Comparison of ENCODE assay signal across 2 cellular contexts in the genomic region with DNA sequence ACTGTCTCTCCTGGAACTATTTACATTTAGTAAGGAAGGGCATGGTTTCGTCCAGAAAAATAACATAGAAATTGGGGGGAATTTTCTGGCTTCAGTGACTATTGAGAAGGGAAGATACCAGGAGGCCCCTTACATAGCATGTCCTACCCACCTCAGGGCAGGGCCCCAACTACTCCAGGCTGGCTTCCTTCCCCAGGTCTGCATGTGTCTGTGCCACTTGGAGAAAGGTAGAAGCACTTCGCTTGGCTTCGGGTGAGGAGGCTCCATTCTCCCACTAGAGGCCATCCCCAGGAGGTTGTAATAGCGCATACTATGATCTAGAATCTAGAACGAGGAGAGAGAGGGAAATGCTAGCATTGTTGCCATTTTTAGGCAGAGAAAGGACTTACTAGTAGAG.
TF ChIP-seq lines count a peak whose summit lies in the region.

No MANE protein-coding gene starts in this region.

TF ChIP-seq in HepG2, 621 proteins besides CTCF, POLR2A, EP300 and RAD21:
- TF ChIP-seq ZNF713 (CRISPR knock-in tag; IDR thresholded peaks at IDR 0.05) (no peak), NFYB (CRISPR knock-in tag; IDR thresholded peaks at IDR 0.05) (no peak), MTF1 (CRISPR knock-in tag; IDR thresholded peaks at IDR 0.05) (no peak), DMTF1 (CRISPR knock-in tag; IDR thresholded peaks at IDR 0.05) (no peak), KDM6A (CRISPR knock-in tag; IDR thresholded peaks at IDR 0.05; ENCODE audit: low read depth) (no peak), ZZZ3 (CRISPR knock-in tag; IDR thresholded peaks at IDR 0.05; ENCODE audit: borderline replicate concordance) (no peak), NAIF1 (CRISPR knock-in tag; IDR thresholded peaks at IDR 0.05; ENCODE audit: borderline replicate concordance) (no peak)
- TF ChIP-seq, protein P1, sequence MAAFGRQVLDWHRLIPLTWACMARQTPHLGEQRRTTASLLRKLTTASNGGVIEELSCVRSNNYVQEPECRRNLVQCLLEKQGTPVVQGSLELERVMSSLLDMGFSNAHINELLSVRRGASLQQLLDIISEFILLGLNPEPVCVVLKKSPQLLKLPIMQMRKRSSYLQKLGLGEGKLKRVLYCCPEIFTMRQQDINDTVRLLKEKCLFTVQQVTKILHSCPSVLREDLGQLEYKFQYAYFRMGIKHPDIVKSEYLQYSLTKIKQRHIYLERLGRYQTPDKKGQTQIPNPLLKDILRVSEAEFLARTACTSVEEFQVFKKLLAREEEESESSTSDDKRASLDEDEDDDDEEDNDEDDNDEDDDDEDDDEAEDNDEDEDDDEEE (CRISPR knock-in tag; IDR thresholded peaks at IDR 0.05): no peak

TF ChIP-seq in GM12878, 131 proteins besides CTCF, POLR2A, EP300 and RAD21:
- TF ChIP-seq BCL11A (IDR thresholded peaks at IDR 0.05; ENCODE audit: low read depth, low read length) (no peak), MEF2B (IDR thresholded peaks at IDR 0.05; ENCODE audit: partially characterized antibody, poor library complexity, severe bottlenecking) (no peak), ZZZ3 (IDR thresholded peaks at IDR 0.05; ENCODE audit: control insufficient read depth, insufficient read length, low read depth) (no peak), TAF1 (IDR thresholded peaks at IDR 0.05; ENCODE audit: borderline replicate concordance, low read depth, low read length) (no peak), KDM1A (IDR thresholded peaks at IDR 0.05; ENCODE audit: borderline replicate concordance) (no peak), YBX1 (IDR thresholded peaks at IDR 0.05) (no peak), ETV6 (conservative IDR thresholded peaks at IDR 0.05 in 1 of 2, IDR thresholded peaks at IDR 0.05 in 1 of 2; ENCODE audit: borderline replicate concordance in 1 of 2, low read depth in 1 of 2) (no peak), PAX8 (IDR thresholded peaks at IDR 0.05) (no peak), MTA3 (IDR thresholded peaks at IDR 0.05; ENCODE audit: borderline replicate concordance, low read length) (no peak), CUX1 (IDR thresholded peaks at IDR 0.05; ENCODE audit: insufficient replicate concordance, low read depth, low read length) (no peak), RELB (IDR thresholded peaks at IDR 0.05; ENCODE audit: low read depth) (no peak), FOXM1 (IDR thresholded peaks at IDR 0.05; ENCODE audit: low read depth, low read length) (no peak), ZNF207 (IDR thresholded peaks at IDR 0.05; ENCODE audit: borderline replicate concordance) (no peak), SREBF2 (IDR thresholded peaks at IDR 0.05; ENCODE audit: low read length) (no peak), POLR2AphosphoS5 (IDR thresholded peaks at IDR 0.05; ENCODE audit: low read length) (no peak), ZNF217 (IDR thresholded peaks at IDR 0.05) (no peak)
- TF ChIP-seq, protein P2, sequence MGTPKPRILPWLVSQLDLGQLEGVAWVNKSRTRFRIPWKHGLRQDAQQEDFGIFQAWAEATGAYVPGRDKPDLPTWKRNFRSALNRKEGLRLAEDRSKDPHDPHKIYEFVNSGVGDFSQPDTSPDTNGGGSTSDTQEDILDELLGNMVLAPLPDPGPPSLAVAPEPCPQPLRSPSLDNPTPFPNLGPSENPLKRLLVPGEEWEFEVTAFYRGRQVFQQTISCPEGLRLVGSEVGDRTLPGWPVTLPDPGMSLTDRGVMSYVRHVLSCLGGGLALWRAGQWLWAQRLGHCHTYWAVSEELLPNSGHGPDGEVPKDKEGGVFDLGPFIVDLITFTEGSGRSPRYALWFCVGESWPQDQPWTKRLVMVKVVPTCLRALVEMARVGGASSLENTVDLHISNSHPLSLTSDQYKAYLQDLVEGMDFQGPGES (IDR thresholded peaks at IDR 0.05): no peak
- TF ChIP-seq, protein P3, sequence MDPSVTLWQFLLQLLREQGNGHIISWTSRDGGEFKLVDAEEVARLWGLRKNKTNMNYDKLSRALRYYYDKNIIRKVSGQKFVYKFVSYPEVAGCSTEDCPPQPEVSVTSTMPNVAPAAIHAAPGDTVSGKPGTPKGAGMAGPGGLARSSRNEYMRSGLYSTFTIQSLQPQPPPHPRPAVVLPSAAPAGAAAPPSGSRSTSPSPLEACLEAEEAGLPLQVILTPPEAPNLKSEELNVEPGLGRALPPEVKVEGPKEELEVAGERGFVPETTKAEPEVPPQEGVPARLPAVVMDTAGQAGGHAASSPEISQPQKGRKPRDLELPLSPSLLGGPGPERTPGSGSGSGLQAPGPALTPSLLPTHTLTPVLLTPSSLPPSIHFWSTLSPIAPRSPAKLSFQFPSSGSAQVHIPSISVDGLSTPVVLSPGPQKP (IDR thresholded peaks at IDR 0.05; ENCODE audit: low read depth, low read length): no peak
TF ChIP-seq in GM12878: peak in this region for 0.
